In genomic region chr16:10828851-10829331, GRCh38 we compare ENCODE assay signal across 9 cellular contexts. TPM values are rescaled to one million over a fixed set of nuclear protein-coding genes. Genes with fewer than 3 reads are reported as not detected.
DNase-seq lines count a peak whose midpoint lies in the region; ATAC-seq and TF ChIP-seq lines count a peak whose summit lies in the region.
"Had no signal": no experiment of that assay in that cellular context is flagged by ENCODE, and none has a peak within 500 bp of the region (broad histone marks: within the 10 kb centered on the region; RNA-seq: fewer than 3 reads in every experiment).

No MANE protein-coding gene starts in this region.

- no peak overlapping the region for H3K9ac ChIP-seq in parathyroid adenoma

- H3K27ac ChIP-seq in parathyroid adenoma, result peak overlapping the region; percentile 82
- H3K27ac ChIP-seq: cardiac muscle cell had no signal

- DNase-seq in G401 (ENCODE audit: low spot score) (peak; percentile 94), UCSD-AML1 (lab: John Stamatoyannopoulos, UW; ENCODE audit: unreplicated experiment) (peak; percentile 39), globus pallidus (ENCODE audit: low spot score) (peak; percentile 86), type B pancreatic cell (ENCODE audit: extremely low spot score, unreplicated experiment) (no peak)
- no peak for DNase-seq in activated T-helper 1 cell treated with anti-CD3 and anti-CD28 coated beads, Interleukin-12 subunit alpha, Interleukin-12 subunit beta, Interleukin-2, Interleukin-4 antibody, amounts not matched to agents 30 ng/mL and 10 ng/mL and 1 ng/mL, durations not matched to agents 14 hours and 24 hours and 36 hours (ENCODE audit: low spot score)

- H2AFZ ChIP-seq in parathyroid adenoma, result peak overlapping the region; percentile 85

- H3K9me3 Mint-ChIP-seq in type B pancreatic cell, result no peaks in the 10 kb centered on the region
- H3K9me3 Mint-ChIP-seq in activated T-helper 1 cell treated with anti-CD3 and anti-CD28 coated beads, Interleukin-12 subunit alpha, Interleukin-12 subunit beta, Interleukin-2, Interleukin-4 antibody, amounts not matched to agents 30 ng/mL and 10 ng/mL and 1 ng/mL, durations not matched to agents 14 hours and 24 hours and 36 hours, result no peaks in the 10 kb centered on the region

- peak overlapping the region; percentile 14 for H3K4me3 ChIP-seq in parathyroid adenoma (ENCODE audit: low read depth, low read length)
- H3K4me3 ChIP-seq: cardiac muscle cell had no signal

- no peaks in the 10 kb centered on the region for H3K36me3 Mint-ChIP-seq in type B pancreatic cell
- no peaks in the 10 kb centered on the region for H3K36me3 Mint-ChIP-seq in activated T-helper 1 cell treated with anti-CD3 and anti-CD28 coated beads, Interleukin-12 subunit alpha, Interleukin-12 subunit beta, Interleukin-2, Interleukin-4 antibody, amounts not matched to agents 30 ng/mL and 10 ng/mL and 1 ng/mL, durations not matched to agents 14 hours and 24 hours and 36 hours (ENCODE audit: low read depth)

- H3K27ac Mint-ChIP-seq in type B pancreatic cell, result no peak overlapping the region
- H3K27ac Mint-ChIP-seq in activated T-helper 1 cell treated with anti-CD3 and anti-CD28 coated beads, Interleukin-12 subunit alpha, Interleukin-12 subunit beta, Interleukin-2, Interleukin-4 antibody, amounts not matched to agents 30 ng/mL and 10 ng/mL and 1 ng/mL, durations not matched to agents 14 hours and 24 hours and 36 hours, result no peak overlapping the region

- H3K4me3 Mint-ChIP-seq in type B pancreatic cell, result no peak overlapping the region
- no peak overlapping the region for H3K4me3 Mint-ChIP-seq in activated T-helper 1 cell treated with anti-CD3 and anti-CD28 coated beads, Interleukin-12 subunit alpha, Interleukin-12 subunit beta, Interleukin-2, Interleukin-4 antibody, amounts not matched to agents 30 ng/mL and 10 ng/mL and 1 ng/mL, durations not matched to agents 14 hours and 24 hours and 36 hours

- TF ChIP-seq CTCF in parathyroid adenoma (IDR thresholded peaks at IDR 0.05) (no peak), type B pancreatic cell (conservative IDR thresholded peaks at IDR 0.05) (no peak)

- no peaks in the 10 kb centered on the region for H3K27me3 ChIP-seq in parathyroid adenoma (ENCODE audit: control insufficient read depth, insufficient read depth, low read length)
- H3K27me3 ChIP-seq: cardiac muscle cell had no signal

- peak overlapping the region; percentile 66 for H3K4me2 ChIP-seq in parathyroid adenoma (ENCODE audit: low read length)

- no peaks in the 10 kb centered on the region for H3K79me2 ChIP-seq in parathyroid adenoma

- no peaks in the 10 kb centered on the region for H3K4me1 Mint-ChIP-seq in type B pancreatic cell (ENCODE audit: unreplicated experiment)
- no peaks in the 10 kb centered on the region for H3K4me1 Mint-ChIP-seq in activated T-helper 1 cell treated with anti-CD3 and anti-CD28 coated beads, Interleukin-12 subunit alpha, Interleukin-12 subunit beta, Interleukin-2, Interleukin-4 antibody, amounts not matched to agents 30 ng/mL and 10 ng/mL and 1 ng/mL, durations not matched to agents 14 hours and 24 hours and 36 hours (ENCODE audit: low read depth)

- H3K36me3 ChIP-seq in parathyroid adenoma (ENCODE audit: control insufficient read depth, insufficient read depth, low read length), result no peaks in the 10 kb centered on the region
- H3K36me3 ChIP-seq: cardiac muscle cell had no signal

- in situ Hi-C loops in G401 (cut with HindIII; ENCODE audit: low sequenced_read_pairs), result no loop called here

- ATAC-seq in HG02938 (IDR thresholded peaks at IDR 0.05; ENCODE audit: unreplicated experiment) (no peak), HG03175 (IDR thresholded peaks at IDR 0.05; ENCODE audit: unreplicated experiment) (no peak)

- H3K9me3 ChIP-seq in parathyroid adenoma (ENCODE audit: control insufficient read depth, low read length), result no peaks in the 10 kb centered on the region

- H3K4me1 ChIP-seq in parathyroid adenoma, result peaks cover 20% of the 10 kb centered on the region

- intact Hi-C loops in activated T-helper 1 cell treated with anti-CD3 and anti-CD28 coated beads, Interleukin-12 subunit alpha, Interleukin-12 subunit beta, Interleukin-2, Interleukin-4 antibody, amounts not matched to agents 30 ng/mL and 10 ng/mL and 1 ng/mL, durations not matched to agents 14 hours and 24 hours and 36 hours (cut with micrococcal nuclease), result no loop called here

- peaks cover 10% of the 10 kb centered on the region for H3K27me3 Mint-ChIP-seq in type B pancreatic cell
- peaks cover 3% of the 10 kb centered on the region for H3K27me3 Mint-ChIP-seq in activated T-helper 1 cell treated with anti-CD3 and anti-CD28 coated beads, Interleukin-12 subunit alpha, Interleukin-12 subunit beta, Interleukin-2, Interleukin-4 antibody, amounts not matched to agents 30 ng/mL and 10 ng/mL and 1 ng/mL, durations not matched to agents 14 hours and 24 hours and 36 hours (ENCODE audit: insufficient read depth)

RNA-seq across cellular contexts. Expression of gene TVP23A, which starts 10.3 kb away (rescaled TPM):
- total RNA-seq in G401 (2014; rRNA removed; shearing (Covaris generic)), result not detected in 2 replicates
- total RNA-seq in type B pancreatic cell (ENCODE audit: low replicate concordance), result 0.62 and 2.5 TPM in 2 replicates
- not detected in 2 replicates for total RNA-seq in activated T-helper 1 cell treated with anti-CD3 and anti-CD28 coated beads, Interleukin-12 subunit alpha, Interleukin-12 subunit beta, Interleukin-2, Interleukin-4 antibody, amounts not matched to agents 30 ng/mL and 10 ng/mL and 1 ng/mL, durations not matched to agents 14 hours and 24 hours and 36 hours

RNA-seq across cellular contexts. Expression of gene CIITA, which starts 48.1 kb away (rescaled TPM):
- not detected in 2 replicates for total RNA-seq in G401 (2014; rRNA removed; shearing (Covaris generic))
- not detected in 2 replicates for total RNA-seq in type B pancreatic cell (ENCODE audit: low replicate concordance)
- total RNA-seq in activated T-helper 1 cell treated with anti-CD3 and anti-CD28 coated beads, Interleukin-12 subunit alpha, Interleukin-12 subunit beta, Interleukin-2, Interleukin-4 antibody, amounts not matched to agents 30 ng/mL and 10 ng/mL and 1 ng/mL, durations not matched to agents 14 hours and 24 hours and 36 hours, result 12.0 and 13.0 TPM in 2 replicates

Comparison
In these comparisons a context has a peak if more than half of its experiments do, and no peak if none do; other contexts are left out.
1. DNase-seq: peak in G401 (single experiment), UCSD-AML1 (single experiment) and globus pallidus (single experiment); none in type B pancreatic cell (single experiment) and activated T-helper 1 cell treated with anti-CD3 and anti-CD28 coated beads, Interleukin-12 subunit alpha, Interleukin-12 subunit beta, Interleukin-2, Interleukin-4 antibody, amounts not matched to agents 30 ng/mL and 10 ng/mL and 1 ng/mL, durations not matched to agents 14 hours and 24 hours and 36 hours (single experiment).
2. RNA of gene CIITA, which starts 48.1 kb away (total RNA-seq): 12.0 to 13.0 TPM in activated T-helper 1 cell treated with anti-CD3 and anti-CD28 coated beads, Interleukin-12 subunit alpha, Interleukin-12 subunit beta, Interleukin-2, Interleukin-4 antibody, amounts not matched to agents 30 ng/mL and 10 ng/mL and 1 ng/mL, durations not matched to agents 14 hours and 24 hours and 36 hours; not detected in G401 and not detected in type B pancreatic cell; every median in the first group is over 10 times any median in the second.